In the genomic region with DNA sequence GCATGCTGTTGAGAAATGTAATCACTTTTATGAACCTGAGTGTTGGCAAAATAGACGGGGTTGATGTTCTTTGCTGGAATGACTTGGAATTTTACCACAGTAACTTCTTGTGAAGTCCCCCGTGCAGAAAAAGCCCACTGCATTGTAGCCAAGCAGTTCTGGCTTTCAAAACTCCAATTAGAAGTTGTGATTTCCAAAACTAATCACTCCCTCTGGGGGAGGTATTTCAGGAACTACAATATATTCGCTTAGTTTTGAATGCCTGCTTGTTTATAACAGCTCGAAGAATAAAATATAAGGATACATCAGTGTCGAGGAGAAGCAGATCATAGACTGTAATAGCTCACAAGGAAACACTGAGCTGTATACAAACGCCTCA, we compare ENCODE assay signal across 8 cellular contexts.
DNase-seq lines count a peak whose midpoint lies in the region; ATAC-seq and TF ChIP-seq lines count a peak whose summit lies in the region.

No MANE protein-coding gene starts in this region.

- H3K36me3 ChIP-seq in brain microvascular endothelial cell (replicated peaks) (no peaks in the 10 kb centered on the region), liver (ENCODE audit: control insufficient read depth in 4 of 4, insufficient read depth in 3 of 4, low read depth in 1 of 4, low read length in 3 of 4) (no peaks in the 10 kb centered on the region), tibial nerve (no peaks in the 10 kb centered on the region)

- TF ChIP-seq CTCF in brain microvascular endothelial cell (IDR thresholded peaks at IDR 0.05; ENCODE audit: low read depth, low read length, missing control alignments) (no peak), liver (IDR thresholded peaks at IDR 0.05; ENCODE audit: low read depth, low read length, missing input control) (no peak), tibial nerve (IDR thresholded peaks at IDR 0.05) (no peak)

- H3K27ac ChIP-seq in brain microvascular endothelial cell (peak overlapping the region; percentile 74), liver (ENCODE audit: low read depth in 1 of 2, low read length in 2 of 2) (peak overlapping the region; percentile 23 to 62), tibial nerve (peak overlapping the region; percentile 40 to 93 (median 74))

- no peak for TF ChIP-seq EP300 in tibial nerve (IDR thresholded peaks at IDR 0.05)

- peak overlapping the region; percentile 73 for H3K4me3 ChIP-seq in brain microvascular endothelial cell (ENCODE audit: low read depth, low read length)
- peak overlapping the region; percentile 52 to 73 (median 59) for H3K4me3 ChIP-seq in liver (ENCODE audit: low read depth in 1 of 3, low read length in 3 of 3)
- H3K4me3 ChIP-seq in tibial nerve, result peak overlapping the region; percentile 46 to 82 (median 54)

- DNase-seq in EH (ENCODE audit: low read depth) (peak; percentile 37), brain microvascular endothelial cell (no peak), tibial nerve (ENCODE audit: low spot score in 2 of 2) (no peak), NCI-H748 treated with DMSO at 0.1 percent for 48 hours (lab: John Stamatoyannopoulos, UW) (no peak), SKM-1 treated with dmso at 0.1 percent for 144 hours (lab: John Stamatoyannopoulos, UW; ENCODE audit: unreplicated experiment) (no peak)
- DNase-seq in stimulated activated CD4-positive, alpha-beta T cell treated with anti-CD3 and anti-CD28 coated beads, Interleukin-2, amount 100 ng/mL, for 48 hours, result no peak

- in situ Hi-C loops in brain microvascular endothelial cell (cut with HindIII; ENCODE audit: low pct_ligation_motif_present, low sequenced_read_pairs), result no loop called here

- 4% methylated on average over 6 of the region's 6 CpGs for WGBS in liver
- 1 to 2% methylated on average over 6 of the region's 6 CpGs for WGBS in tibial nerve, 2 donors

- peak; percentile 3 for ATAC-seq in HG03432 (IDR thresholded peaks at IDR 0.05; ENCODE audit: unreplicated experiment)

- TF ChIP-seq POLR2A in tibial nerve (IDR thresholded peaks at IDR 0.05), result no peak

- H3K9ac ChIP-seq in liver (ENCODE audit: low read depth in 1 of 2, low read length in 2 of 2), result peak overlapping the region; percentile 23 to 74

- no peaks in the 10 kb centered on the region for H3K9me3 ChIP-seq in liver (ENCODE audit: control insufficient read depth in 4 of 4, low read length in 3 of 4)
- H3K9me3 ChIP-seq in tibial nerve, result no peaks in the 10 kb centered on the region

- H3K4me1 ChIP-seq in liver (ENCODE audit: control insufficient read depth in 4 of 4, insufficient read depth in 4 of 4, low read length in 3 of 4) (peaks cover 0 to 11% (median 4%) of the 10 kb centered on the region in 4 donors), tibial nerve (peaks cover 0 to 38% (median 7%) of the 10 kb centered on the region in 4 donors)

- no peaks in the 10 kb centered on the region for H3K27me3 ChIP-seq in brain microvascular endothelial cell (replicated peaks)
- no peaks in the 10 kb centered on the region for H3K27me3 ChIP-seq in liver (ENCODE audit: control insufficient read depth in 4 of 4, insufficient read depth in 4 of 4, low read length in 3 of 4)
- H3K27me3 ChIP-seq in tibial nerve, result no peaks in the 10 kb centered on the region

- TF ChIP-seq RAD21 in liver (IDR thresholded peaks at IDR 0.05), result peak in 1 of 2 donors; percentile 7

TF ChIP-seq in liver, 16 proteins besides CTCF, POLR2A, EP300 and RAD21:
- TF ChIP-seq NR2F2 (IDR thresholded peaks at IDR 0.05), result no peak
- TF ChIP-seq SP1 (IDR thresholded peaks at IDR 0.05), result no peak
- TF ChIP-seq MAX (IDR thresholded peaks at IDR 0.05), result no peak
- no peak for TF ChIP-seq EGR1 (IDR thresholded peaks at IDR 0.05; ENCODE audit: low read depth in 2 of 2)
- TF ChIP-seq, protein P1, sequence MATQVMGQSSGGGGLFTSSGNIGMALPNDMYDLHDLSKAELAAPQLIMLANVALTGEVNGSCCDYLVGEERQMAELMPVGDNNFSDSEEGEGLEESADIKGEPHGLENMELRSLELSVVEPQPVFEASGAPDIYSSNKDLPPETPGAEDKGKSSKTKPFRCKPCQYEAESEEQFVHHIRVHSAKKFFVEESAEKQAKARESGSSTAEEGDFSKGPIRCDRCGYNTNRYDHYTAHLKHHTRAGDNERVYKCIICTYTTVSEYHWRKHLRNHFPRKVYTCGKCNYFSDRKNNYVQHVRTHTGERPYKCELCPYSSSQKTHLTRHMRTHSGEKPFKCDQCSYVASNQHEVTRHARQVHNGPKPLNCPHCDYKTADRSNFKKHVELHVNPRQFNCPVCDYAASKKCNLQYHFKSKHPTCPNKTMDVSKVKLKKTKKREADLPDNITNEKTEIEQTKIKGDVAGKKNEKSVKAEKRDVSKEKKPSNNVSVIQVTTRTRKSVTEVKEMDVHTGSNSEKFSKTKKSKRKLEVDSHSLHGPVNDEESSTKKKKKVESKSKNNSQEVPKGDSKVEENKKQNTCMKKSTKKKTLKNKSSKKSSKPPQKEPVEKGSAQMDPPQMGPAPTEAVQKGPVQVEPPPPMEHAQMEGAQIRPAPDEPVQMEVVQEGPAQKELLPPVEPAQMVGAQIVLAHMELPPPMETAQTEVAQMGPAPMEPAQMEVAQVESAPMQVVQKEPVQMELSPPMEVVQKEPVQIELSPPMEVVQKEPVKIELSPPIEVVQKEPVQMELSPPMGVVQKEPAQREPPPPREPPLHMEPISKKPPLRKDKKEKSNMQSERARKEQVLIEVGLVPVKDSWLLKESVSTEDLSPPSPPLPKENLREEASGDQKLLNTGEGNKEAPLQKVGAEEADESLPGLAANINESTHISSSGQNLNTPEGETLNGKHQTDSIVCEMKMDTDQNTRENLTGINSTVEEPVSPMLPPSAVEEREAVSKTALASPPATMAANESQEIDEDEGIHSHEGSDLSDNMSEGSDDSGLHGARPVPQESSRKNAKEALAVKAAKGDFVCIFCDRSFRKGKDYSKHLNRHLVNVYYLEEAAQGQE (IDR thresholded peaks at IDR 0.05), result no peak
- no peak for TF ChIP-seq JUND (IDR thresholded peaks at IDR 0.05)
- no peak for TF ChIP-seq GABPA (IDR thresholded peaks at IDR 0.05 in 1 of 2, conservative IDR thresholded peaks at IDR 0.05 in 1 of 2)
- no peak for TF ChIP-seq HNF4G (IDR thresholded peaks at IDR 0.05)
- TF ChIP-seq, protein P2, sequence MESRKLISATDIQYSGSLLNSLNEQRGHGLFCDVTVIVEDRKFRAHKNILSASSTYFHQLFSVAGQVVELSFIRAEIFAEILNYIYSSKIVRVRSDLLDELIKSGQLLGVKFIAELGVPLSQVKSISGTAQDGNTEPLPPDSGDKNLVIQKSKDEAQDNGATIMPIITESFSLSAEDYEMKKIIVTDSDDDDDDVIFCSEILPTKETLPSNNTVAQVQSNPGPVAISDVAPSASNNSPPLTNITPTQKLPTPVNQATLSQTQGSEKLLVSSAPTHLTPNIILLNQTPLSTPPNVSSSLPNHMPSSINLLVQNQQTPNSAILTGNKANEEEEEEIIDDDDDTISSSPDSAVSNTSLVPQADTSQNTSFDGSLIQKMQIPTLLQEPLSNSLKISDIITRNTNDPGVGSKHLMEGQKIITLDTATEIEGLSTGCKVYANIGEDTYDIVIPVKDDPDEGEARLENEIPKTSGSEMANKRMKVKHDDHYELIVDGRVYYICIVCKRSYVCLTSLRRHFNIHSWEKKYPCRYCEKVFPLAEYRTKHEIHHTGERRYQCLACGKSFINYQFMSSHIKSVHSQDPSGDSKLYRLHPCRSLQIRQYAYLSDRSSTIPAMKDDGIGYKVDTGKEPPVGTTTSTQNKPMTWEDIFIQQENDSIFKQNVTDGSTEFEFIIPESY (IDR thresholded peaks at IDR 0.05), result no peak
- TF ChIP-seq HNF4A (conservative IDR thresholded peaks at IDR 0.05), result no peak
- TF ChIP-seq FOXA1 (IDR thresholded peaks at IDR 0.05), result no peak
- TF ChIP-seq TAF1 (conservative IDR thresholded peaks at IDR 0.05), result no peak
- TF ChIP-seq FOXA2 (IDR thresholded peaks at IDR 0.05), result no peak
- no peak for TF ChIP-seq RXRA (IDR thresholded peaks at IDR 0.05)
- TF ChIP-seq, protein P3, sequence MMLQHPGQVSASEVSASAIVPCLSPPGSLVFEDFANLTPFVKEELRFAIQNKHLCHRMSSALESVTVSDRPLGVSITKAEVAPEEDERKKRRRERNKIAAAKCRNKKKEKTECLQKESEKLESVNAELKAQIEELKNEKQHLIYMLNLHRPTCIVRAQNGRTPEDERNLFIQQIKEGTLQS (IDR thresholded peaks at IDR 0.05), result no peak
- no peak for TF ChIP-seq YY1 (IDR thresholded peaks at IDR 0.05)
TF ChIP-seq in liver: peak in this region for 0.
